Comparison of ENCODE assay signal across 24 cellular contexts in the genomic region with DNA sequence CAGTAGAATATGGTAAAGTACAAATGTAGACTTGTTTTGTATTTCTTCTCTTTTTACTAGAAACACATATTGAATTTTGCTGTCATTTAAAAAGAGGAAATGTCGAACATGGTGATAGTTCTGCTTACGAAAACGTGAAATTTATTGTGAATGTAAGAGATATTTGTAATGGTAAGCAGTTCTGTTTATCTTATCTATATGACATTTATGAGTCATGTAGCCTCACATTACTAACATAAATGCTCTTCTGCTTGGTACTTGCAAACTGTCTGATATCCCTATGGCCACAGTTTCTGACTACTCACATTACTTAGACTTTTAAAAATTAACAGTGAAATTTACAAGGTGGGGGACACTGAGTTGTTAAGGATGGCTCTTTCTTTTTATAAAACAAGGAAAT.
"Had no signal": no experiment of that assay in that cellular context is flagged by ENCODE, and none has a peak within 500 bp of the region (broad histone marks: within the 10 kb centered on the region; RNA-seq: fewer than 3 reads in every experiment).

No MANE protein-coding gene starts in this region.

- DNase-seq: hippocampal formation; left colon; left lung; lower lobe of right lung; mammary epithelial cell; mesenchymal stem cell; naive thymus-derived CD8-positive, alpha-beta T cell; nucleus accumbens; pancreas; posterior cingulate gyrus; retina; right cardiac atrium; sigmoid colon; small intestine; spleen; stimulated activated CD4-positive, alpha-beta T cell treated with anti-CD3 and anti-CD28 coated beads, Interleukin-4, amount 100 ng/mL, for 24 hours; stimulated activated CD8-positive, alpha-beta memory T cell treated with anti-CD3 and anti-CD28 coated beads, Interleukin-4, amount 100 ng/mL, for 48 hours; stimulated activated naive CD4-positive, alpha-beta T cell treated with Interleukin-2 at 50 U/mL for 16 hours; stimulated activated naive CD8-positive, alpha-beta T cell treated with anti-CD3 and anti-CD28 coated beads, Interleukin-15, amount 100 ng/mL, for 72 hours; substantia nigra had no signal

- H3K4me3 ChIP-seq: left lung, lower lobe of right lung, pancreas, prostate gland, sigmoid colon, spleen, tibial nerve, vagina had no signal

- ATAC-seq: left colon; left lung; lower lobe of right lung; naive thymus-derived CD8-positive, alpha-beta T cell; pancreas; right cardiac atrium; stimulated activated memory B cell treated with anti-CD40 and anti-IgM and Interleukin-4, amounts not matched to agents 10 μg/mL and 1 μg/mL and 100 μg/mL, for 72 hours; stimulated activated naive CD8-positive, alpha-beta T cell treated with anti-CD3 and anti-CD28 coated beads, Interleukin-15, amount 100 ng/mL, for 72 hours had no signal
